In genomic region chr17:40485851-40486512, GRCh38 we compare ENCODE assay signal across 9 cellular contexts. TPM values are rescaled to one million over a fixed set of nuclear protein-coding genes. Genes with fewer than 3 reads are reported as not detected.
DNase-seq lines count a peak whose midpoint lies in the region; ATAC-seq and TF ChIP-seq lines count a peak whose summit lies in the region.
"Had no signal": no experiment of that assay in that cellular context is flagged by ENCODE, and none has a peak within 500 bp of the region (broad histone marks: within the 10 kb centered on the region; RNA-seq: fewer than 3 reads in every experiment).

No MANE protein-coding gene starts in this region.

- TF ChIP-seq CTCF in esophagus muscularis mucosa (IDR thresholded peaks at IDR 0.05): no peak

- H3K9me3 ChIP-seq in esophagus muscularis mucosa: no peaks in the 10 kb centered on the region

- H3K36me3 ChIP-seq in esophagus muscularis mucosa: no peaks in the 10 kb centered on the region

- TF ChIP-seq EP300 in esophagus muscularis mucosa (IDR thresholded peaks at IDR 0.05): no peak

- H3K4me3 ChIP-seq in esophagus muscularis mucosa: no peak overlapping the region
- no peak overlapping the region for H3K4me3 ChIP-seq in skin epidermis

- 68% methylated on average over 15 of the region's 17 CpGs for WGBS in esophagus muscularis mucosa

- no peak for ATAC-seq in HG02973 (IDR thresholded peaks at IDR 0.05; ENCODE audit: unreplicated experiment)

- no peak for TF ChIP-seq POLR2A in esophagus muscularis mucosa (IDR thresholded peaks at IDR 0.05; ENCODE audit: low read depth)

- H3K27ac ChIP-seq in esophagus muscularis mucosa (replicated peaks in 1 of 4) (peak overlapping the region; percentile 62 to 80 (median 66)), skin epidermis (peak overlapping the region in 20 of 21 experiments; percentile 58 to 87 (median 78))
- H3K27ac ChIP-seq: 22Rv1 had no signal

- peaks cover 8 to 48% (median 42%) of the 10 kb centered on the region in 4 donors for H3K4me1 ChIP-seq in esophagus muscularis mucosa

- intact Hi-C loops in esophagus muscularis mucosa (cut with DNase I): loop anchor here (5.0 kb wide), 1 partner anchor 41 kb away; no protein-coding TSS in a partner anchor

- H3K27me3 ChIP-seq in esophagus muscularis mucosa: no peaks in the 10 kb centered on the region

- DNase-seq in DMS153 (lab: John Stamatoyannopoulos, UW): peak; percentile 37
- no peak for DNase-seq in DMS153 treated with DMSO at 0.1 percent for 48 hours (lab: John Stamatoyannopoulos, UW; ENCODE audit: unreplicated experiment)
- DNase-seq in T-helper 22 cell (ENCODE audit: low read depth): peak; percentile 36
- no peak for DNase-seq in esophagus muscularis mucosa (ENCODE audit: extremely low spot score)
- DNase-seq in NCI-H146 (lab: John Stamatoyannopoulos, UW): no peak
- DNase-seq in activated CD4-positive, CD25-positive, alpha-beta regulatory T cell treated with anti-CD3 and anti-CD28 coated beads, Interleukin-2, amount 50 U/mL, for 72 hours: no peak

RNA-seq across cellular contexts. Expression of gene TNS4, which starts 15.4 kb away (rescaled TPM):
- total RNA-seq in esophagus muscularis mucosa: not detected

RNA-seq across cellular contexts. Expression of gene IGFBP4, which starts 42.7 kb away (rescaled TPM):
- 100 to 1,000 TPM; 258 to 444 (median 268) TPM for total RNA-seq in esophagus muscularis mucosa

Comparison
In these comparisons a context has a peak if more than half of its experiments do, and no peak if none do; other contexts are left out.
1. DNase-seq: peak in DMS153 (single experiment) and T-helper 22 cell (single experiment); none in DMS153 treated with DMSO at 0.1 percent for 48 hours (single experiment), esophagus muscularis mucosa (single experiment), NCI-H146 (single experiment) and activated CD4-positive, CD25-positive, alpha-beta regulatory T cell treated with anti-CD3 and anti-CD28 coated beads, Interleukin-2, amount 50 U/mL, for 72 hours (single experiment).